In the genomic region with DNA sequence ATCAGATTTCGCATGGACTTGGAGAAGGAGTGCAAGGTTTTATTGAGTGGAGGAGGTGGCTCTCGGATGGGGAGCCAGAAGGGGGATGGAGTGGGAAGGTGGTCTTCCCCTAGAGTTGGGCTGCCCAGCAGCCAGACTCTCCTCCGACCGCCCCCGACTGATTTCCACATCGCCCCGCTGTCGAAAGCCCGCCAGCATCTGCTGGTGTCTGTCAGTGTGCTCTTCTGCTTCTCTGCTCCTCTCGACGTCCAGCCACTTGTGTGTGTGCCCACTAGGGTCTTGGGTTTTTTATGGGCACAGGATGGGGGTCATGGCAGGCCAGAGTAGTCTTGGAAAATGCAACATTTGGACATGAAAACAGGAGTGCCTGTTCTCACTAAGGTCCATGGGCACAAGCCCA, we compare ENCODE assay signal across 16 cellular contexts. TPM values are rescaled to one million over a fixed set of nuclear protein-coding genes. Genes with fewer than 3 reads are reported as not detected.
DNase-seq lines count a peak whose midpoint lies in the region; ATAC-seq and TF ChIP-seq lines count a peak whose summit lies in the region.
"Had no signal": no experiment of that assay in that cellular context is flagged by ENCODE, and none has a peak within 500 bp of the region (broad histone marks: within the 10 kb centered on the region; RNA-seq: fewer than 3 reads in every experiment).

No MANE protein-coding gene starts in this region.

- no peak for TF ChIP-seq POLR2A in gastroesophageal sphincter (IDR thresholded peaks at IDR 0.05)
- TF ChIP-seq POLR2A in stomach (IDR thresholded peaks at IDR 0.05), result no peak

- peaks cover 18 to 82% (median 31%) of the 10 kb centered on the region in 3 donors for H3K4me1 ChIP-seq in gastroesophageal sphincter
- H3K4me1 ChIP-seq in stomach, result peaks cover 15 to 71% (median 38%) of the 10 kb centered on the region in 4 donors
- H3K4me1 ChIP-seq: HAP-1 had no signal

- no peak for ATAC-seq in activated T-helper 17 cell treated with anti-CD3 and anti-CD28 coated beads, Interleukin-2, amount 50 U/mL, for 72 hours (replicated peaks)
- ATAC-seq in gastroesophageal sphincter (no peak), GM21528 (IDR thresholded peaks at IDR 0.05; ENCODE audit: low FRiP score, unreplicated experiment) (no peak)
- ATAC-seq in activated CD4-positive, alpha-beta T cell treated with anti-CD3 and anti-CD28 coated beads for 36 hours, result no peak
- ATAC-seq: GM12878 had no signal

- no peak overlapping the region for H3K4me3 Mint-ChIP-seq in activated T-helper 17 cell treated with anti-CD3 and anti-CD28 coated beads, Interleukin-2, amount 50 U/mL, for 72 hours
- no peak overlapping the region for H3K4me3 Mint-ChIP-seq in activated CD4-positive, alpha-beta T cell treated with anti-CD3 and anti-CD28 coated beads, Interleukin-2, amount 10 ng/mL, durations not matched to agents 24 days and 14 days
- H3K4me3 Mint-ChIP-seq in activated CD4-positive, alpha-beta T cell treated with anti-CD3 and anti-CD28 coated beads for 36 hours, result no peak overlapping the region
- H3K4me3 Mint-ChIP-seq: B cell; CD4-positive, alpha-beta T cell; HFFc6 had no signal

- H3K27ac Mint-ChIP-seq in activated T-helper 17 cell treated with anti-CD3 and anti-CD28 coated beads, Interleukin-2, amount 50 U/mL, for 72 hours, result peak overlapping the region; percentile 52
- H3K27ac Mint-ChIP-seq in activated CD4-positive, alpha-beta T cell treated with anti-CD3 and anti-CD28 coated beads, Interleukin-2, amount 10 ng/mL, durations not matched to agents 24 days and 14 days, result no peak overlapping the region
- no peak overlapping the region for H3K27ac Mint-ChIP-seq in activated CD4-positive, alpha-beta T cell treated with anti-CD3 and anti-CD28 coated beads for 36 hours
- H3K27ac Mint-ChIP-seq: B cell; CD4-positive, alpha-beta T cell had no signal

- TF ChIP-seq EP300 in gastroesophageal sphincter (IDR thresholded peaks at IDR 0.05) (no peak), stomach (IDR thresholded peaks at IDR 0.05) (no peak)

- TF ChIP-seq CTCF in gastroesophageal sphincter (IDR thresholded peaks at IDR 0.05) (no peak), stomach (IDR thresholded peaks at IDR 0.05) (no peak)

- peaks cover 4% of the 10 kb centered on the region for H3K4me1 Mint-ChIP-seq in activated T-helper 17 cell treated with anti-CD3 and anti-CD28 coated beads, Interleukin-2, amount 50 U/mL, for 72 hours
- no peaks in the 10 kb centered on the region for H3K4me1 Mint-ChIP-seq in activated CD4-positive, alpha-beta T cell treated with anti-CD3 and anti-CD28 coated beads, Interleukin-2, amount 10 ng/mL, durations not matched to agents 24 days and 14 days
- H3K4me1 Mint-ChIP-seq in activated CD4-positive, alpha-beta T cell treated with anti-CD3 and anti-CD28 coated beads for 36 hours, result no peaks in the 10 kb centered on the region
- H3K4me1 Mint-ChIP-seq: B cell had no signal

- H3K9me3 ChIP-seq in gastroesophageal sphincter (no peaks in the 10 kb centered on the region), stomach (no peaks in the 10 kb centered on the region)
- H3K9me3 ChIP-seq: HAP-1 had no signal

- 86% methylated on average over 8 of the region's 11 CpGs; no CpG with 5 or more reads in 1 of the 2 donors for WGBS in gastroesophageal sphincter (ENCODE audit: low coverage in 1 of 2), 2 donors
- 94 to 100% (median 97%) methylated on average over 11 of the region's 11 CpGs for WGBS in stomach, 5 donors

- no peak overlapping the region for H3K4me3 ChIP-seq in gastroesophageal sphincter
- H3K4me3 ChIP-seq in stomach, result no peak overlapping the region
- H3K4me3 ChIP-seq: GM12878, HAP-1 had no signal

- H3K36me3 ChIP-seq in gastroesophageal sphincter, result peaks cover 0 to 15% of the 10 kb centered on the region in 2 donors
- peaks cover 0 to 24% (median 11%) of the 10 kb centered on the region in 4 donors for H3K36me3 ChIP-seq in stomach
- H3K36me3 ChIP-seq: HAP-1 had no signal

- POLR2A ChIA-PET in activated CD4-positive, alpha-beta T cell treated with anti-CD3 and anti-CD28 coated beads for 36 hours (lab: Charles Lee), result no interaction called here

- peaks cover 5% of the 10 kb centered on the region for H3K36me3 Mint-ChIP-seq in activated T-helper 17 cell treated with anti-CD3 and anti-CD28 coated beads, Interleukin-2, amount 50 U/mL, for 72 hours (ENCODE audit: low read depth)
- H3K36me3 Mint-ChIP-seq in activated CD4-positive, alpha-beta T cell treated with anti-CD3 and anti-CD28 coated beads, Interleukin-2, amount 10 ng/mL, durations not matched to agents 24 days and 14 days (ENCODE audit: low read depth), result no peaks in the 10 kb centered on the region
- H3K36me3 Mint-ChIP-seq in activated CD4-positive, alpha-beta T cell treated with anti-CD3 and anti-CD28 coated beads for 36 hours (ENCODE audit: low read depth), result peaks cover 7% of the 10 kb centered on the region

- no peaks in the 10 kb centered on the region for H3K9me3 Mint-ChIP-seq in activated T-helper 17 cell treated with anti-CD3 and anti-CD28 coated beads, Interleukin-2, amount 50 U/mL, for 72 hours
- H3K9me3 Mint-ChIP-seq in activated CD4-positive, alpha-beta T cell treated with anti-CD3 and anti-CD28 coated beads, Interleukin-2, amount 10 ng/mL, durations not matched to agents 24 days and 14 days, result no peaks in the 10 kb centered on the region
- no peaks in the 10 kb centered on the region for H3K9me3 Mint-ChIP-seq in activated CD4-positive, alpha-beta T cell treated with anti-CD3 and anti-CD28 coated beads for 36 hours (ENCODE audit: low read depth)
- H3K9me3 Mint-ChIP-seq: CD4-positive, alpha-beta T cell; HFFc6 had no signal

- intact Hi-C loops in stomach (cut with DNase I; ENCODE audit: low total_unique reads), result no loop called here
- intact Hi-C loops in activated CD4-positive, alpha-beta T cell treated with anti-CD3 and anti-CD28 coated beads, Interleukin-2, amount 10 ng/mL, durations not matched to agents 24 days and 14 days (cut with micrococcal nuclease), result no loop called here
- intact Hi-C loops in activated CD4-positive, alpha-beta T cell treated with anti-CD3 and anti-CD28 coated beads for 36 hours (cut with DNase I, micrococcal nuclease), result no loop called here

- H3K27me3 Mint-ChIP-seq in activated T-helper 17 cell treated with anti-CD3 and anti-CD28 coated beads, Interleukin-2, amount 50 U/mL, for 72 hours, result no peaks in the 10 kb centered on the region
- no peaks in the 10 kb centered on the region for H3K27me3 Mint-ChIP-seq in activated CD4-positive, alpha-beta T cell treated with anti-CD3 and anti-CD28 coated beads, Interleukin-2, amount 10 ng/mL, durations not matched to agents 24 days and 14 days
- H3K27me3 Mint-ChIP-seq in activated CD4-positive, alpha-beta T cell treated with anti-CD3 and anti-CD28 coated beads for 36 hours, result no peaks in the 10 kb centered on the region
- H3K27me3 Mint-ChIP-seq: B cell; CD4-positive, alpha-beta T cell had no signal

- H3K27me3 ChIP-seq in gastroesophageal sphincter (no peaks in the 10 kb centered on the region), stomach (no peaks in the 10 kb centered on the region)

- H3K27ac ChIP-seq in gastroesophageal sphincter (peak overlapping the region; percentile 90 to 98 (median 94)), stomach (peak overlapping the region in 4 of 5 donors; percentile 4 to 80 (median 78))

- CTCF ChIA-PET in activated CD4-positive, alpha-beta T cell treated with anti-CD3 and anti-CD28 coated beads for 36 hours (lab: Charles Lee), result no interaction called here

- DNase-seq in stomach (no peak), amygdala (lab: John Stamatoyannopoulos, UW) (no peak)
- no peak for DNase-seq in activated CD4-positive, alpha-beta T cell treated with anti-CD3 and anti-CD28 coated beads, Interleukin-2, amount 10 ng/mL, durations not matched to agents 24 days and 14 days
- DNase-seq in activated CD4-positive, alpha-beta T cell treated with anti-CD3 and anti-CD28 coated beads for 36 hours, result no peak
- DNase-seq: C1 segment of cervical spinal cord; CD4-positive, alpha-beta T cell; DMS79; HFFc6 had no signal

RNA-seq across cellular contexts. Expression of a gene that starts 40.1 kb away (rescaled TPM):
- total RNA-seq in activated T-helper 17 cell treated with anti-CD3 and anti-CD28 coated beads, Interleukin-2, amount 50 U/mL, for 72 hours, result 10 to 100 TPM in 1 of 2 donors, 1 to 10 TPM in 1; 10.0 to 13.1 TPM
- total RNA-seq in gastroesophageal sphincter, result 10 to 100 TPM; 43.1 to 71.4 (median 51.1) TPM
- 100 to 1,000 TPM in 1 of 5 donors, 10 to 100 TPM in 4; 10.6 to 142 (median 48.7) TPM for total RNA-seq in stomach
- polyA plus RNA-seq in stomach, result 10 to 100 TPM; 18.2 to 39.1 (median 33.6) TPM
- total RNA-seq in activated CD4-positive, alpha-beta T cell treated with anti-CD3 and anti-CD28 coated beads, Interleukin-2, amount 10 ng/mL, durations not matched to agents 24 days and 14 days, result 6.0 and 8.2 TPM in 2 replicates
- 10 to 100 TPM in 1 of 2 experiments, 1 to 10 TPM in 1; 9.3 to 10.4 TPM for total RNA-seq in activated CD4-positive, alpha-beta T cell treated with anti-CD3 and anti-CD28 coated beads for 36 hours
- total RNA-seq: G401, GM12878, HT1080 had no signal

RNA-seq across cellular contexts. Expression of a gene that starts 59.8 kb away (rescaled TPM):
- total RNA-seq in activated T-helper 17 cell treated with anti-CD3 and anti-CD28 coated beads, Interleukin-2, amount 50 U/mL, for 72 hours, result 10 to 100 TPM; 17.6 to 37.2 TPM
- total RNA-seq in gastroesophageal sphincter (10 to 100 TPM; 18.3 to 26.9 (median 20.7) TPM), stomach (10 to 100 TPM in 4 of 5 donors, 1 to 10 TPM in 1; 9.3 to 16.3 (median 15.4) TPM)
- polyA plus RNA-seq in stomach, result 1 to 10 TPM; 1.2 to 3.4 (median 1.9) TPM
- 39.2 and 41.7 TPM in 2 replicates for total RNA-seq in activated CD4-positive, alpha-beta T cell treated with anti-CD3 and anti-CD28 coated beads, Interleukin-2, amount 10 ng/mL, durations not matched to agents 24 days and 14 days
- 10 to 100 TPM; 24.6 to 28.5 TPM for total RNA-seq in activated CD4-positive, alpha-beta T cell treated with anti-CD3 and anti-CD28 coated beads for 36 hours
